ENCODE assay signal across 21 cellular contexts in genomic region chr1:201220388-201220715, GRCh38. TPM values are rescaled to one million over a fixed set of nuclear protein-coding genes. Genes with fewer than 3 reads are reported as not detected.
"Had no signal": no experiment of that assay in that cellular context is flagged by ENCODE, and none has a peak within 500 bp of the region (broad histone marks: within the 10 kb centered on the region; RNA-seq: fewer than 3 reads in every experiment).

No MANE protein-coding gene starts in this region.

- H3K4me1 Mint-ChIP-seq: memory B cell, naive B cell had no signal

- H3K4me3 Mint-ChIP-seq: dendritic cell treated with granulocyte-macrophage colony-stimulating factor and Interleukin-4, amounts not matched to agents 40 ng/mL and 50 ng/mL, for 4 days; memory B cell; naive B cell; nephron had no signal

- H3K4me3 ChIP-seq: gastrocnemius medialis, heart right ventricle, left lung, lower lobe of right lung, pancreas, prostate gland, sigmoid colon, skin epidermis, stomach, upper lobe of left lung, uterus had no signal

- H3K9me3 ChIP-seq: gastrocnemius medialis, heart right ventricle, left lung, lower lobe of right lung, pancreas, prostate gland, sigmoid colon, stomach, upper lobe of left lung, uterus had no signal

- DNase-seq: cerebellar nuclear complex; gastrocnemius medialis; heart right ventricle; hypothalamus; lower lobe of right lung; naive B cell; occipital lobe; pancreas; sigmoid colon; stimulated activated naive CD4-positive, alpha-beta T cell; stomach; substantia nigra; upper lobe of left lung; uterus had no signal

- ATAC-seq: gastrocnemius medialis, heart right ventricle, left lung, lower lobe of right lung, pancreas had no signal

- H3K4me1 ChIP-seq: heart right ventricle, left lung, lower lobe of right lung, pancreas, prostate gland, sigmoid colon, stomach, upper lobe of left lung, uterus had no signal

- H3K36me3 Mint-ChIP-seq: memory B cell, naive B cell had no signal

- H3K9me3 Mint-ChIP-seq: dendritic cell treated with granulocyte-macrophage colony-stimulating factor and Interleukin-4, amounts not matched to agents 40 ng/mL and 50 ng/mL, for 4 days; memory B cell; naive B cell; nephron had no signal

- H3K27ac ChIP-seq: gastrocnemius medialis, heart right ventricle, left lung, lower lobe of right lung, pancreas, prostate gland, sigmoid colon, skin epidermis, stomach, upper lobe of left lung, uterus had no signal

- H3K36me3 ChIP-seq: gastrocnemius medialis, heart right ventricle, left lung, lower lobe of right lung, pancreas, prostate gland, sigmoid colon, stomach, upper lobe of left lung, uterus had no signal

- H3K27me3 Mint-ChIP-seq: dendritic cell treated with granulocyte-macrophage colony-stimulating factor and Interleukin-4, amounts not matched to agents 40 ng/mL and 50 ng/mL, for 4 days; memory B cell; naive B cell had no signal

- H3K27me3 ChIP-seq: gastrocnemius medialis, heart right ventricle, left lung, pancreas, sigmoid colon, upper lobe of left lung, uterus had no signal

- H3K27ac Mint-ChIP-seq: dendritic cell treated with granulocyte-macrophage colony-stimulating factor and Interleukin-4, amounts not matched to agents 40 ng/mL and 50 ng/mL, for 4 days; memory B cell; nephron had no signal

RNA-seq across cellular contexts. Expression of gene IGFN1, which starts 29.7 kb away (rescaled TPM):
- total RNA-seq: occipital lobe had no signal
- polyA plus RNA-seq: fibroblast of lung had no signal
